9 cellular contexts compared by ENCODE assay signal in genomic region chr12:122368361-122369073, GRCh38. TPM values are rescaled to one million over a fixed set of nuclear protein-coding genes. Genes with fewer than 3 reads are reported as not detected.
A peak's percentile ranks its signal among the peaks of the same experiment; 100 is the strongest.
DNase-seq lines count a peak whose midpoint lies in the region; ATAC-seq and TF ChIP-seq lines count a peak whose summit lies in the region.
"Had no signal": no experiment of that assay in that cellular context is flagged by ENCODE, and none has a peak within 500 bp of the region (broad histone marks: within the 10 kb centered on the region; RNA-seq: fewer than 3 reads in every experiment).

No MANE protein-coding gene starts in this region.

- no peaks in the 10 kb centered on the region for H3K9me3 Mint-ChIP-seq in activated CD4-positive, alpha-beta T cell treated with anti-CD3 and anti-CD28 coated beads, Interleukin-2, amount 10 ng/mL, durations not matched to agents 24 days and 14 days

- no peak overlapping the region for H3K9ac ChIP-seq in fibroblast of lung (ENCODE audit: insufficient read depth, low read length)

- H3K4me3 ChIP-seq in fibroblast of lung (replicated peaks in 1 of 4; ENCODE audit: control extremely low read depth in 1 of 4, insufficient read depth in 1 of 4, low read depth in 3 of 4, low read length in 4 of 4) (no peak overlapping the region), skeletal muscle cell (ENCODE audit: low read depth, low read length) (no peak overlapping the region), Peyer's patch (no peak overlapping the region)

- intact Hi-C loops in activated CD4-positive, alpha-beta T cell treated with anti-CD3 and anti-CD28 coated beads, Interleukin-2, amount 10 ng/mL, durations not matched to agents 24 days and 14 days (cut with micrococcal nuclease), result no loop called here

- TF ChIP-seq CTCF in fibroblast of lung (conservative IDR thresholded peaks at IDR 0.05 in 1 of 2, IDR thresholded peaks at IDR 0.05 in 1 of 2; ENCODE audit: low read depth in 1 of 2, low read length in 2 of 2) (no peak), Peyer's patch (IDR thresholded peaks at IDR 0.05) (no peak)

- H3K27ac ChIP-seq in fibroblast of lung (ENCODE audit: insufficient read depth, low read length) (peak overlapping the region; percentile 83), Peyer's patch (peak overlapping the region in 2 of 4 donors; percentile 29 to 43)

- ATAC-seq in HG02973 (IDR thresholded peaks at IDR 0.05; ENCODE audit: unreplicated experiment), result no peak
- no peak for ATAC-seq in activated CD4-positive, CD25-positive, alpha-beta regulatory T cell treated with anti-CD3 and anti-CD28 coated beads, Interleukin-2, amount 50 U/mL, for 24 hours

- no peak for TF ChIP-seq POLR2A in Peyer's patch (IDR thresholded peaks at IDR 0.05)

- peak overlapping the region; percentile 38 for H3K4me2 ChIP-seq in fibroblast of lung (ENCODE audit: extremely low read depth, insufficient read depth, low read length)

- H3K36me3 ChIP-seq in fibroblast of lung (ENCODE audit: control insufficient read depth, insufficient read depth, low read length), result peaks cover 4% of the 10 kb centered on the region
- peaks cover 0 to 17% (median 0%) of the 10 kb centered on the region in 3 donors for H3K36me3 ChIP-seq in Peyer's patch

- no peak overlapping the region for H2AFZ ChIP-seq in fibroblast of lung (ENCODE audit: low read length)

- peaks cover 21% of the 10 kb centered on the region for H3K4me1 Mint-ChIP-seq in activated CD4-positive, alpha-beta T cell treated with anti-CD3 and anti-CD28 coated beads, Interleukin-2, amount 10 ng/mL, durations not matched to agents 24 days and 14 days

- H3K27me3 ChIP-seq in fibroblast of lung (ENCODE audit: control insufficient read depth, insufficient read depth, low read length), result no peaks in the 10 kb centered on the region
- no peaks in the 10 kb centered on the region for H3K27me3 ChIP-seq in Peyer's patch

- H3K27me3 Mint-ChIP-seq in activated CD4-positive, alpha-beta T cell treated with anti-CD3 and anti-CD28 coated beads, Interleukin-2, amount 10 ng/mL, durations not matched to agents 24 days and 14 days, result no peaks in the 10 kb centered on the region

- peak; percentile 40 for DNase-seq in GM03348 (ENCODE audit: low spot score)
- peak; percentile 69 for DNase-seq in NCI-H69 (lab: John Stamatoyannopoulos, UW)
- DNase-seq in fibroblast of lung (ENCODE audit: low read depth in 2 of 2), result peak; percentile 32 to 82
- DNase-seq in skeletal muscle cell (ENCODE audit: low read depth), result peak; percentile 5
- no peak for DNase-seq in activated CD4-positive, alpha-beta T cell treated with anti-CD3 and anti-CD28 coated beads, Interleukin-2, amount 10 ng/mL, durations not matched to agents 24 days and 14 days
- no peak for DNase-seq in Peyer's patch
- DNase-seq: activated CD4-positive, alpha-beta T cell treated with anti-CD3 and anti-CD28 coated beads for 4 hours had no signal

- H3K9me3 ChIP-seq in fibroblast of lung (ENCODE audit: control insufficient read depth, insufficient read depth, low read depth, low read length) (no peaks in the 10 kb centered on the region), Peyer's patch (no peaks in the 10 kb centered on the region)

- H3K36me3 Mint-ChIP-seq in activated CD4-positive, alpha-beta T cell treated with anti-CD3 and anti-CD28 coated beads, Interleukin-2, amount 10 ng/mL, durations not matched to agents 24 days and 14 days (ENCODE audit: low read depth), result peaks cover 28% of the 10 kb centered on the region

- H3K27ac Mint-ChIP-seq in activated CD4-positive, alpha-beta T cell treated with anti-CD3 and anti-CD28 coated beads, Interleukin-2, amount 10 ng/mL, durations not matched to agents 24 days and 14 days, result no peak overlapping the region

- no peak overlapping the region for H3K4me3 Mint-ChIP-seq in activated CD4-positive, alpha-beta T cell treated with anti-CD3 and anti-CD28 coated beads, Interleukin-2, amount 10 ng/mL, durations not matched to agents 24 days and 14 days

- H3K4me1 ChIP-seq in fibroblast of lung (ENCODE audit: control insufficient read depth, extremely low read depth, insufficient read depth, low read length), result peaks cover 20% of the 10 kb centered on the region
- peaks cover 0 to 10% (median 0%) of the 10 kb centered on the region in 4 donors for H3K4me1 ChIP-seq in Peyer's patch

- H4K20me1 ChIP-seq in fibroblast of lung (ENCODE audit: control insufficient read depth, extremely low read depth, insufficient read depth, low read length), result no peaks in the 10 kb centered on the region

- H3K79me2 ChIP-seq in fibroblast of lung (ENCODE audit: control insufficient read depth, insufficient read depth, low read length), result peaks cover 36% of the 10 kb centered on the region

RNA-seq across cellular contexts. Expression of gene CLIP1, which starts 54.0 kb away (rescaled TPM):
- total RNA-seq in fibroblast of lung, result 106 and 147 TPM in 2 replicates
- polyA plus RNA-seq in fibroblast of lung, result 75.5 and 87.6 TPM in 2 replicates
- 48.4 and 48.5 TPM in 2 replicates for polyA plus RNA-seq in fibroblast of lung (2012)
- polyA minus RNA-seq in fibroblast of lung (ENCODE audit: low replicate concordance), result 152 and 190 TPM in 2 replicates
- total RNA-seq in activated CD4-positive, alpha-beta T cell treated with anti-CD3 and anti-CD28 coated beads, Interleukin-2, amount 10 ng/mL, durations not matched to agents 24 days and 14 days, result 60.8 and 66.1 TPM in 2 replicates
- 100 to 1,000 TPM in 1 of 4 donors, 10 to 100 TPM in 3; 55.7 to 167 (median 86.0) TPM for total RNA-seq in Peyer's patch

Comparison
In these comparisons a context has a peak if more than half of its experiments do, and no peak if none do; other contexts are left out.
1. DNase-seq: peak in GM03348 (single experiment), NCI-H69 (single experiment), fibroblast of lung (2 of 2) and skeletal muscle cell (single experiment); none in activated CD4-positive, alpha-beta T cell treated with anti-CD3 and anti-CD28 coated beads, Interleukin-2, amount 10 ng/mL, durations not matched to agents 24 days and 14 days (single experiment) and Peyer's patch (0 of 3).